ENCODE assay signal across 9 cellular contexts in the genomic region with DNA sequence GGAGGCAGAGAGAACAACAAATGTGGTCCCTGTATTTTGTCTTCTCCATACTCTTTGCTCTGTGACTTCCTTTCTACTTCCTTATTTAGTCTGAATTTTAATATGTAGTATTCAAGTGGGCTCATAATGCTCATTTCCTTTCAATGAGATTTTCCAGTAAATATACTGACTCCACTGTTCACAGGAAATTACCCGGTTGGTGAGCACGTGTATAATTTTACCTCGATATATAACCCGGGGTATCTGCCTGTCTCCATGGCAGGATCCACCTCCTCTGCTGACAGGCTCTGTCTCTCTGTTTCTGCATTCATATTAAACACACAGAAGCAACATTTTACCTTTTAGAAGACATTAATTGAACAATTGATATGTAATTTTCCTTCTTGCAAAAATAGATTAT.
DNase-seq lines count a peak whose midpoint lies in the region; ATAC-seq and TF ChIP-seq lines count a peak whose summit lies in the region.
"Had no signal": no experiment of that assay in that cellular context is flagged by ENCODE, and none has a peak within 500 bp of the region (broad histone marks: within the 10 kb centered on the region; RNA-seq: fewer than 3 reads in every experiment).

No MANE protein-coding gene starts in this region.

- no peak for TF ChIP-seq CTCF in gastroesophageal sphincter (IDR thresholded peaks at IDR 0.05)

- DNase-seq in GM23248 (peak; percentile 44), SK-N-MC (ENCODE audit: low read depth, low spot score) (peak; percentile 69), SK-N-DZ (ENCODE audit: low spot score) (no peak), foreskin melanocyte (no peak)
- DNase-seq: right lobe of liver had no signal

- H3K9me2 ChIP-seq in GM23248 (ENCODE audit: insufficient read depth), result no peaks in the 10 kb centered on the region

- H3K4me1 ChIP-seq in GM23248 (ENCODE audit: insufficient read depth) (peaks cover 74% of the 10 kb centered on the region), gastroesophageal sphincter (peaks cover 13 to 43% (median 20%) of the 10 kb centered on the region in 3 donors)

- ATAC-seq in gastroesophageal sphincter, result no peak
- ATAC-seq in HG03571 (IDR thresholded peaks at IDR 0.05; ENCODE audit: unreplicated experiment), result no peak
- no peak for ATAC-seq in HG02798 (IDR thresholded peaks at IDR 0.05; ENCODE audit: poor library complexity, unreplicated experiment)

- TF ChIP-seq EP300 in gastroesophageal sphincter (IDR thresholded peaks at IDR 0.05), result no peak

- H3K36me3 ChIP-seq in GM23248 (ENCODE audit: low read depth), result no peaks in the 10 kb centered on the region
- H3K36me3 ChIP-seq in SK-N-MC (ENCODE audit: insufficient read depth, low read length), result no peaks in the 10 kb centered on the region
- no peaks in the 10 kb centered on the region for H3K36me3 ChIP-seq in gastroesophageal sphincter
- H3K36me3 ChIP-seq: right lobe of liver had no signal

- H3K9me3 ChIP-seq in GM23248 (ENCODE audit: low read depth) (no peaks in the 10 kb centered on the region), SK-N-MC (ENCODE audit: low read depth, low read length) (no peaks in the 10 kb centered on the region), gastroesophageal sphincter (no peaks in the 10 kb centered on the region)
- H3K9me3 ChIP-seq: right lobe of liver had no signal

- H3K4me3 ChIP-seq in GM23248, result peak overlapping the region; percentile 45
- H3K4me3 ChIP-seq in SK-N-MC, result peak overlapping the region; percentile 69
- H3K4me3 ChIP-seq in gastroesophageal sphincter, result no peak overlapping the region
- no peak overlapping the region for H3K4me3 ChIP-seq in skin epidermis
- H3K4me3 ChIP-seq: right lobe of liver had no signal

- no peak for TF ChIP-seq POLR2A in gastroesophageal sphincter (IDR thresholded peaks at IDR 0.05)

- no peaks in the 10 kb centered on the region for H3K27me3 ChIP-seq in GM23248 (replicated peaks; ENCODE audit: insufficient read depth)
- no peaks in the 10 kb centered on the region for H3K27me3 ChIP-seq in gastroesophageal sphincter
- H3K27me3 ChIP-seq: right lobe of liver had no signal

- no peaks in the 10 kb centered on the region for H4K20me1 ChIP-seq in GM23248 (ENCODE audit: insufficient read depth)

- H3K79me2 ChIP-seq in GM23248 (ENCODE audit: insufficient read depth), result peaks cover 15% of the 10 kb centered on the region

- H3F3A ChIP-seq in GM23248 (ENCODE audit: insufficient read depth), result peaks cover 61% of the 10 kb centered on the region

- peak overlapping the region; percentile 62 for H3K9ac ChIP-seq in GM23248
- H3K9ac ChIP-seq in SK-N-MC (ENCODE audit: insufficient read length), result peak overlapping the region; percentile 67

- H3K27ac ChIP-seq in GM23248, result peak overlapping the region; percentile 87
- H3K27ac ChIP-seq in SK-N-MC, result peak overlapping the region; percentile 93
- peak overlapping the region; percentile 74 to 86 (median 78) for H3K27ac ChIP-seq in gastroesophageal sphincter
- H3K27ac ChIP-seq in skin epidermis, result peak overlapping the region in 20 of 21 experiments; percentile 34 to 85 (median 69)

- peak overlapping the region; percentile 76 for H2AFZ ChIP-seq in GM23248

- WGBS in GM23248 (ENCODE audit: low coverage in 1 of 2, low lambda C conversion rate in 2 of 2, missing lambda C conversion rate in 2 of 2), 2 experiments, result 0 to 1% methylated on average over 4 of the region's 4 CpGs
- WGBS in gastroesophageal sphincter (ENCODE audit: low coverage in 1 of 2), 2 donors, result 4 to 6% methylated on average over 4 of the region's 4 CpGs

- peak overlapping the region; percentile 69 for H3K4me2 ChIP-seq in GM23248 (ENCODE audit: unreplicated experiment)

- in situ Hi-C loops in GM23248 (cut with MboI), result loop anchor here (10.0 kb wide), 2 partner anchors 275 to 305 kb away; no protein-coding TSS in a partner anchor

Comparison
In these comparisons a context has a peak if more than half of its experiments do, and no peak if none do; other contexts are left out.
1. DNase-seq: peak in GM23248 (single experiment) and SK-N-MC (single experiment); none in SK-N-DZ (single experiment) and foreskin melanocyte (single experiment).
2. H3K4me3 ChIP-seq: peak in GM23248 (single experiment) and SK-N-MC (single experiment); none in gastroesophageal sphincter (0 of 2) and skin epidermis (0 of 7).
3. Peak in every context shown above with its lines, with median percentiles within 50 percentile points of each other: H3K27ac ChIP-seq.